Comparison of ENCODE assay signal across 9 cellular contexts in genomic region chr6:35318845-35319220, GRCh38. TPM values are rescaled to one million over a fixed set of nuclear protein-coding genes. Genes with fewer than 3 reads are reported as not detected.
DNase-seq lines count a peak whose midpoint lies in the region; TF ChIP-seq lines count a peak whose summit lies in the region.
"Had no signal": no experiment of that assay in that cellular context is flagged by ENCODE, and none has a peak within 500 bp of the region (broad histone marks: within the 10 kb centered on the region; RNA-seq: fewer than 3 reads in every experiment).

No MANE protein-coding gene starts in this region.

- no peaks in the 10 kb centered on the region for H3K79me1 ChIP-seq in mesenchymal stem cell (replicated peaks; ENCODE audit: low read length, poor library complexity, severe bottlenecking)

- TF ChIP-seq CTCF in dorsolateral prefrontal cortex (IDR thresholded peaks at IDR 0.05 in 54 of 56, conservative IDR thresholded peaks at IDR 0.05 in 2 of 56; ENCODE audit: low read depth in 1 of 56, partially characterized antibody in 56 of 56) (no peak), thyroid gland (IDR thresholded peaks at IDR 0.05) (no peak)

- peak overlapping the region; percentile 65 for H3K9ac ChIP-seq in mesenchymal stem cell (ENCODE audit: low read length)

- peaks cover 13% of the 10 kb centered on the region for H3K4me1 ChIP-seq in mesenchymal stem cell (ENCODE audit: control insufficient read depth, insufficient read depth, low read depth, low read length)
- H3K4me1 ChIP-seq in thyroid gland, result peaks cover 0 to 6% of the 10 kb centered on the region in 2 donors

- no peak for TF ChIP-seq POLR2A in thyroid gland (IDR thresholded peaks at IDR 0.05)

- H2BK15ac ChIP-seq in mesenchymal stem cell (ENCODE audit: low read depth, poor library complexity, severe bottlenecking), result no peak overlapping the region

- no peak overlapping the region for H2AK5ac ChIP-seq in mesenchymal stem cell (ENCODE audit: low read length, severe bottlenecking)

- H3K27me3 ChIP-seq in dorsolateral prefrontal cortex (no peaks in the 10 kb centered on the region), mesenchymal stem cell (ENCODE audit: control insufficient read depth in 1 of 2, insufficient read depth in 1 of 2, low read length in 2 of 2) (peaks cover 6 to 41% of the 10 kb centered on the region in 2 experiments), thyroid gland (no peaks in the 10 kb centered on the region)

- no peak overlapping the region for H3K14ac ChIP-seq in mesenchymal stem cell (ENCODE audit: low read length in 2 of 2)

- peaks cover 6% of the 10 kb centered on the region for H3K9me3 ChIP-seq in mesenchymal stem cell (ENCODE audit: control insufficient read depth, low read length)
- H3K9me3 ChIP-seq in thyroid gland, result no peaks in the 10 kb centered on the region

- peak; percentile 37 for DNase-seq in DMS53 (lab: John Stamatoyannopoulos, UW)
- DNase-seq in DMS53 treated with DMSO at 0.1 percent for 48 hours (lab: John Stamatoyannopoulos, UW; ENCODE audit: unreplicated experiment), result no peak
- no peak for DNase-seq in dorsolateral prefrontal cortex
- DNase-seq in mesenchymal stem cell, result no peak
- no peak for DNase-seq in thyroid gland
- no peak for DNase-seq in NK-92 (lab: John Stamatoyannopoulos, UW; ENCODE audit: unreplicated experiment)
- no peak for DNase-seq in GM19240 (ENCODE audit: insufficient read length, low spot score)
- no peak for DNase-seq in activated gamma-delta T cell treated with Interleukin-2 at 50 U/mL for 16 hours

- peak overlapping the region; percentile 83 for H2AFZ ChIP-seq in mesenchymal stem cell (ENCODE audit: low read depth, low read length)

- H3K4ac ChIP-seq in mesenchymal stem cell (ENCODE audit: low read depth in 1 of 2, low read length in 2 of 2), result no peak overlapping the region

- H3K4me2 ChIP-seq in mesenchymal stem cell (ENCODE audit: low read length, poor library complexity, severe bottlenecking), result peak overlapping the region; percentile 91

- H4K8ac ChIP-seq in mesenchymal stem cell (ENCODE audit: low read length), result peak overlapping the region; percentile 77

- no peak overlapping the region for H4K91ac ChIP-seq in mesenchymal stem cell (ENCODE audit: low read length)

- peak overlapping the region in 1 of 2 experiments; percentile 41 for H3K18ac ChIP-seq in mesenchymal stem cell (ENCODE audit: low read depth in 1 of 2, low read length in 2 of 2)

- intact Hi-C loops in dorsolateral prefrontal cortex (cut with DNase I) (no loop called here), thyroid gland (cut with DNase I) (no loop called here)

- H3K23ac ChIP-seq in mesenchymal stem cell (ENCODE audit: low read length in 2 of 2), result no peak overlapping the region

- H3K36me3 ChIP-seq in mesenchymal stem cell (ENCODE audit: control insufficient read depth in 1 of 2, insufficient read depth in 2 of 2, low read depth in 1 of 2, low read length in 2 of 2) (peaks cover 0 to 7% of the 10 kb centered on the region in 2 experiments), thyroid gland (no peaks in the 10 kb centered on the region)

- no peak overlapping the region for H2BK12ac ChIP-seq in mesenchymal stem cell (ENCODE audit: low read length in 2 of 2)

- H2BK120ac ChIP-seq in mesenchymal stem cell (ENCODE audit: low read depth, low read length), result no peak overlapping the region

- H3K4me3 ChIP-seq in dorsolateral prefrontal cortex, result peak overlapping the region; percentile 42 to 84 (median 71)
- H3K4me3 ChIP-seq in mesenchymal stem cell (ENCODE audit: insufficient read depth in 1 of 2, low read depth in 1 of 2, low read length in 2 of 2), result peak overlapping the region; percentile 46 to 83
- peak overlapping the region in 2 of 3 donors; percentile 14 to 22 for H3K4me3 ChIP-seq in thyroid gland (replicated peaks in 1 of 3)

- H2BK5ac ChIP-seq in mesenchymal stem cell (ENCODE audit: low read depth, low read length, poor library complexity, severe bottlenecking), result no peak overlapping the region

- 78% methylated on average over 7 of the region's 8 CpGs for WGBS in mesenchymal stem cell
- 56 to 60% methylated on average over 8 of the region's 8 CpGs for WGBS in thyroid gland, 2 donors

- H3K27ac ChIP-seq in dorsolateral prefrontal cortex (no peak overlapping the region), mesenchymal stem cell (ENCODE audit: low read length, poor library complexity, severe bottlenecking) (no peak overlapping the region), thyroid gland (no peak overlapping the region)

RNA-seq across cellular contexts. Expression of gene DEF6, which starts 21.2 kb away (rescaled TPM):
- total RNA-seq in dorsolateral prefrontal cortex (10 to 100 TPM in 2 of 120 experiments, 1 to 10 TPM in 118; 1.6 to 10.2 (median 4.8) TPM), thyroid gland (1 to 10 TPM; 5.2 to 9.3 (median 6.0) TPM)
- polyA plus RNA-seq in mesenchymal stem cell (2013, experiment 1 of 2), result 1.8 TPM
- 1.2 TPM for polyA plus RNA-seq in mesenchymal stem cell (2013, experiment 2 of 2)
- total RNA-seq: A172 had no signal

RNA-seq across cellular contexts. Expression of gene PPARD, which starts 23.5 kb away (rescaled TPM):
- total RNA-seq in dorsolateral prefrontal cortex, result 10 to 100 TPM; 26.8 to 49.1 (median 36.9) TPM
- polyA plus RNA-seq in mesenchymal stem cell (2013, experiment 1 of 2), result 25.3 TPM
- 24.6 TPM for polyA plus RNA-seq in mesenchymal stem cell (2013, experiment 2 of 2)
- 10 to 100 TPM; 17.3 to 40.3 (median 35.9) TPM for total RNA-seq in thyroid gland

RNA-seq across cellular contexts. Expression of gene ZNF76, which starts 59.3 kb away (rescaled TPM):
- total RNA-seq in dorsolateral prefrontal cortex (10 to 100 TPM; 28.7 to 73.1 (median 45.8) TPM), thyroid gland (10 to 100 TPM; 54.3 to 81.7 (median 71.6) TPM)
- 12.0 TPM for polyA plus RNA-seq in mesenchymal stem cell (2013, experiment 1 of 2)
- 10.9 TPM for polyA plus RNA-seq in mesenchymal stem cell (2013, experiment 2 of 2)

Comparison
In these comparisons a context has a peak if more than half of its experiments do, and no peak if none do; other contexts are left out.
1. H3K4me3 ChIP-seq: peak in every context shown above with its lines; median percentile 71 in dorsolateral prefrontal cortex; 64 in mesenchymal stem cell; 18 in thyroid gland.